Comparison of ENCODE assay signal across 3 cellular contexts in the genomic region with DNA sequence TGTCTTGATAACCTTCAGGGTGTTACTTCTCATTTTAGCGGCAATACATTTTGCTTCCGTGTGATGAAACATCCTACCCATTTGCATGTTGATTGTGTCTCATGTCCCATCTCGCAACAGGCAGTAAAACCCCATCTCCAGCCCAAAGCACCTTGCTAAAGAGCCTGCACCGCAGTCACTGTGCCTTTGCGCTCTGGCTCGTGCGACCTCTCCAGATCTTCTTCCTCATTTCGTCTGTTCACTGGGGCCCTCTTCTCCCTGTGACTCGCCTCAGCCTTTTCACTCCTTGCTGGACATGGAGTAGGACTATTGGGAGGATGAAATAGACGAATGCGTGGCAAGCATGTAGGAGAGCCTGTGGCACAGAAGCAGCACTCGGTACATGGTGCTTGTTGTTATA. TPM values are rescaled to one million over a fixed set of nuclear protein-coding genes. Genes with fewer than 3 reads are reported as not detected.
"Had no signal": no experiment of that assay in that cellular context is flagged by ENCODE, and none has a peak within 500 bp of the region (broad histone marks: within the 10 kb centered on the region; RNA-seq: fewer than 3 reads in every experiment).

No MANE protein-coding gene starts in this region.

RNA-seq across cellular contexts. Expression of a gene that starts 57.9 kb away (rescaled TPM):
- total RNA-seq: HT1080, IMR-90, SJSA1 had no signal
